1 cellular context compared by ENCODE assay signal in genomic region chr19:18135712-18136584, GRCh38.
A peak's percentile ranks its signal among the peaks of the same experiment; 100 is the strongest.
TF ChIP-seq lines count a peak whose summit lies in the region.

No MANE protein-coding gene starts in this region.

TF ChIP-seq in HepG2, 621 proteins besides CTCF, POLR2A, EP300 and RAD21 (continued from another document):
- TF ChIP-seq ATF7-NPFF (CRISPR knock-in tag; IDR thresholded peaks at IDR 0.05; ENCODE audit: low read depth), result no peak
- peak; percentile 79 for TF ChIP-seq ZNF501 (CRISPR knock-in tag; IDR thresholded peaks at IDR 0.05)
- peak; percentile 92 for TF ChIP-seq PRDM15 (CRISPR knock-in tag; IDR thresholded peaks at IDR 0.05)
- TF ChIP-seq ZNF331 (CRISPR knock-in tag; IDR thresholded peaks at IDR 0.05), result no peak; the same call in 1 of the 2 replicates
- no peak for TF ChIP-seq ZNF83 (CRISPR knock-in tag; IDR thresholded peaks at IDR 0.05; ENCODE audit: borderline replicate concordance)
- peak; percentile 94 for TF ChIP-seq USF2 (IDR thresholded peaks at IDR 0.05; ENCODE audit: low read depth, low read length)
- peak; percentile 95; the same call in 1 of the 2 replicates for TF ChIP-seq USF2 (CRISPR knock-in tag; IDR thresholded peaks at IDR 0.05; ENCODE audit: borderline replicate concordance)
- 0 out of 2 replicates have a peak, but pooled peaks have one; percentile 46 for TF ChIP-seq ZNF124 (CRISPR knock-in tag; IDR thresholded peaks at IDR 0.05)
- TF ChIP-seq IKZF4 (CRISPR knock-in tag; IDR thresholded peaks at IDR 0.05; ENCODE audit: borderline replicate concordance, low read depth, not compliant biosample characterization), result peak; percentile 54
- no peak for TF ChIP-seq HNRNPL (IDR thresholded peaks at IDR 0.05; ENCODE audit: low read depth, low read length)
- 0 out of 2 replicates have a peak, but pooled peaks have one; percentile 37 for TF ChIP-seq ARNT2 (CRISPR knock-in tag; IDR thresholded peaks at IDR 0.05; ENCODE audit: low read depth)
- TF ChIP-seq ZNF709 (CRISPR knock-in tag; IDR thresholded peaks at IDR 0.05), result no peak
- TF ChIP-seq MEF2D (CRISPR knock-in tag; IDR thresholded peaks at IDR 0.05), result no peak; the same call in 1 of the 2 replicates
- TF ChIP-seq ZNF710 (CRISPR knock-in tag; IDR thresholded peaks at IDR 0.05; ENCODE audit: borderline replicate concordance), result peak; percentile 14; the same call in 1 of the 2 replicates
- peak; percentile 98 for TF ChIP-seq TFE3 (CRISPR knock-in tag; IDR thresholded peaks at IDR 0.05)
- 0 out of 2 replicates have a peak, but pooled peaks have one; percentile 37 for TF ChIP-seq ZSCAN20 (CRISPR knock-in tag; IDR thresholded peaks at IDR 0.05; ENCODE audit: borderline replicate concordance)
- no peak for TF ChIP-seq ELF4 (CRISPR knock-in tag; IDR thresholded peaks at IDR 0.05; ENCODE audit: borderline replicate concordance)
- TF ChIP-seq POGZ (CRISPR knock-in tag; IDR thresholded peaks at IDR 0.05), result peak; percentile 16; the same call in 1 of the 2 replicates
- TF ChIP-seq KDM6A (CRISPR knock-in tag; IDR thresholded peaks at IDR 0.05; ENCODE audit: low read depth), result peak; percentile 90
- no peak for TF ChIP-seq ZNF530 (CRISPR knock-in tag; IDR thresholded peaks at IDR 0.05; ENCODE audit: low read depth)
- TF ChIP-seq ZNF318 (CRISPR knock-in tag; IDR thresholded peaks at IDR 0.05), result no peak
- TF ChIP-seq ZNF782 (CRISPR knock-in tag; IDR thresholded peaks at IDR 0.05; ENCODE audit: borderline replicate concordance), result no peak
- peak; percentile 76; the same call in 1 of the 2 replicates for TF ChIP-seq ARID4A (CRISPR knock-in tag; IDR thresholded peaks at IDR 0.05; ENCODE audit: borderline replicate concordance)
- peak; percentile 80 for TF ChIP-seq ZNF503 (CRISPR knock-in tag; IDR thresholded peaks at IDR 0.05)
